Comparison of ENCODE assay signal across 9 cellular contexts in the genomic region with DNA sequence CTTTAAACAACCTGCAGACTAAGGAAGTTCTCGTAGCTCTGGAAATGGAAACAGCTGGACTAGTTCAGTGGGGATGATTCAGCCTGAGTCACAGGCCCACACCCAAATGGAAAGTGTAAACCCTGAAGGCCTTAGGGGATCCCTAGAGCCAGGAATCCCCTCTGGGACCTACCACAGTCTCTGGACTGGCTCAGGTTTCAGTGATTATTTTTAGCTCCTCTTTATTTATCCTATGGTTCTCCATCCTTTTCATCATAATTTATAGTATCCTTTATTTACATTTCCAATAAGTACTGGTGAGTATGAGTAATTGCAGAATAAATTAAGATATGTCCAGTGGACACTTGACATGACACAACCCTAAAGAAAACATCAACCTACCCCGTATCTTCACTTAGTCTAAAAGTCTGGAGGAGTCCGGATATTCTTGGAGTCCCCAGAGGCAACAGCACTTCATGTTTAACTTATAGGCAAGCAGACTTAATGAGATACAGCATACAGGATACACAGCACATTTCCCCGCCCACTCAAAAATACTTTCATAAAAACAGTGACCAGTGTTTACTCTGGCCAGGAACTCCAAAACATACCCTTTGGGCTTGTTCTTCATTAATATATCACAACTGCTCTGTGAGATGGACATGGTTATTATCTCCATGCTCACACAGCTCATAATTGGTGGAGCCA. TPM values are rescaled to one million over a fixed set of nuclear protein-coding genes. Genes with fewer than 3 reads are reported as not detected.
DNase-seq lines count a peak whose midpoint lies in the region; ATAC-seq and TF ChIP-seq lines count a peak whose summit lies in the region.
"Had no signal": no experiment of that assay in that cellular context is flagged by ENCODE, and none has a peak within 500 bp of the region (broad histone marks: within the 10 kb centered on the region; RNA-seq: fewer than 3 reads in every experiment).

No MANE protein-coding gene starts in this region.

- POLR2A ChIA-PET in AG04449 (lab: Yijun Ruan, JAX) (no interaction called here), HCT116 (lab: Charles Lee) (interaction anchor here (0.7 to 1.6 kb wide), 2 partner anchors 8 to 268 kb away, joined by 3 read pairs; no protein-coding TSS in a partner anchor)

- ATAC-seq in HCT116 = peak; percentile 96

- H2AFZ ChIP-seq in HCT116 (ENCODE audit: low read depth, low read length, poor library complexity, severe bottlenecking) = peak overlapping the region; percentile 12

- TF ChIP-seq CTCF in AG04449 (IDR thresholded peaks at IDR 0.05; ENCODE audit: insufficient read depth, low read length, missing control alignments) = no peak
- TF ChIP-seq CTCF in HCT116 (IDR thresholded peaks at IDR 0.05 in 2 of 3, conservative IDR thresholded peaks at IDR 0.05 in 1 of 3; ENCODE audit: borderline replicate concordance in 1 of 3, insufficient read depth in 1 of 3, low read depth in 2 of 3, low read length in 2 of 3) = no peak
- TF ChIP-seq CTCF in testis (IDR thresholded peaks at IDR 0.05) = no peak

- no peaks in the 10 kb centered on the region for H3K9me3 ChIP-seq in HCT116 (ENCODE audit: control insufficient read depth in 1 of 2, insufficient read depth in 1 of 2, low read depth in 1 of 2, low read length in 2 of 2)
- no peaks in the 10 kb centered on the region for H3K9me3 ChIP-seq in testis

- peak; percentile 21; the same call in 1 of the 2 replicates for TF ChIP-seq RAD21 in HCT116 (IDR thresholded peaks at IDR 0.05; ENCODE audit: low read depth)

- peak; percentile 52 for DNase-seq in AG04449 (ENCODE audit: low read depth, low spot score)
- peak; percentile 92 for DNase-seq in HCT116 (ENCODE audit: low read depth, low spot score)
- DNase-seq in SHP77 treated with DMSO at 0.1 percent for 48 hours (lab: John Stamatoyannopoulos, UW) = peak; percentile 31
- peak; percentile 78 for DNase-seq in foreskin melanocyte
- DNase-seq in GOT3 (lab: John Stamatoyannopoulos, UW) = no peak
- DNase-seq in hypothalamus (lab: John Stamatoyannopoulos, UW) = no peak
- no peak for DNase-seq in SKM-1 treated with dmso at 0.1 percent for 144 hours (lab: John Stamatoyannopoulos, UW; ENCODE audit: unreplicated experiment)
- DNase-seq in testis = no peak

- H3K4me2 ChIP-seq in HCT116 (ENCODE audit: low read length) = peak overlapping the region; percentile 58

- H3K27me3 ChIP-seq in HCT116 (ENCODE audit: insufficient read depth, low read length) (no peaks in the 10 kb centered on the region), testis (no peaks in the 10 kb centered on the region)

- H3K27ac ChIP-seq in HCT116 (ENCODE audit: low read depth, low read length) = no peak overlapping the region
- H3K27ac ChIP-seq in testis = no peak overlapping the region

- no peak overlapping the region for H3K4me3 ChIP-seq in AG04449 (ENCODE audit: low read depth, low read length)
- H3K4me3 ChIP-seq in HCT116 (replicated peaks in 1 of 2; ENCODE audit: low read depth in 1 of 2, low read length in 2 of 2) = peak overlapping the region; percentile 2 to 11; a peak in 1 of 4 replicates
- no peak overlapping the region for H3K4me3 ChIP-seq in testis

- no peaks in the 10 kb centered on the region for H3K79me2 ChIP-seq in HCT116 (ENCODE audit: insufficient read depth, low read length)

- no TSS peak for BruUV-seq in HCT116 (replicated peaks; lab: Mats Ljungman, UMichigan)

- no peaks in the 10 kb centered on the region for H3K9me2 ChIP-seq in HCT116 (ENCODE audit: insufficient read depth)

- CTCF ChIA-PET in AG04449 (lab: Yijun Ruan, JAX) = no interaction called here
- CTCF ChIA-PET in HCT116 (lab: Charles Lee) = no interaction called here

- H3K36me3 ChIP-seq in HCT116 (ENCODE audit: control insufficient read depth in 1 of 2, insufficient read depth in 2 of 2, low read length in 2 of 2) (no peaks in the 10 kb centered on the region), testis (ENCODE audit: low read depth, missing control alignments) (no peaks in the 10 kb centered on the region)

- RAD21 ChIA-PET in HCT116 (lab: Charles Lee; ENCODE audit: low non-redundant PET in 1 of 2, low total read pairs in 2 of 2, uncharacterized antibody in 2 of 2, unreplicated experiment in 2 of 2) = no interaction called here

- TF ChIP-seq POLR2A in HCT116 (IDR thresholded peaks at IDR 0.05; ENCODE audit: borderline replicate concordance, extremely low read depth, insufficient read depth, insufficient read length) = no peak
- TF ChIP-seq POLR2A in testis (IDR thresholded peaks at IDR 0.05) = no peak

- H4K20me1 ChIP-seq in HCT116 (ENCODE audit: insufficient read depth) = no peaks in the 10 kb centered on the region

- H3K4me1 ChIP-seq in HCT116 (ENCODE audit: control insufficient read depth in 1 of 2, insufficient read depth in 2 of 2, low read length in 2 of 2) = peaks cover 15 to 20% of the 10 kb centered on the region in 2 experiments
- H3K4me1 ChIP-seq in testis = no peaks in the 10 kb centered on the region

- 52 to 54% methylated on average over 4 of the region's 4 CpGs for WGBS in testis, 2 donors

- H3K9ac ChIP-seq in HCT116 (ENCODE audit: low read length) = no peak overlapping the region

- intact Hi-C loops in HCT116 (cut with micrococcal nuclease) (no loop called here), testis (cut with DNase I; ENCODE audit: low total_unique reads) (no loop called here)

TF ChIP-seq in HCT116, 20 proteins besides CTCF, POLR2A, EP300 and RAD21:
- TF ChIP-seq FOSL1 (IDR thresholded peaks at IDR 0.05; ENCODE audit: low read depth) (peak; percentile 99), ZNF274 (IDR thresholded peaks at IDR 0.05; ENCODE audit: low read depth, low read length) (no peak), YY1 (IDR thresholded peaks at IDR 0.05; ENCODE audit: extremely low read depth, insufficient replicate concordance, low read depth, low read length) (peak; percentile 34), ELF1 (IDR thresholded peaks at IDR 0.05; ENCODE audit: borderline replicate concordance, low read depth) (no peak), SRF (IDR thresholded peaks at IDR 0.05; ENCODE audit: low read depth) (peak; percentile 87), ZBTB33 (IDR thresholded peaks at IDR 0.05; ENCODE audit: extremely low read depth, insufficient replicate concordance, low read length) (peak; percentile 56), TCF7L2 (IDR thresholded peaks at IDR 0.05; ENCODE audit: borderline replicate concordance, extremely low read depth, insufficient read depth, insufficient read length) (peak; percentile 52), SIN3A (IDR thresholded peaks at IDR 0.05; ENCODE audit: low read depth) (peak; percentile 79), EZH2phosphoT487 (IDR thresholded peaks at IDR 0.05; ENCODE audit: borderline replicate concordance) (no peak), SP1 (IDR thresholded peaks at IDR 0.05; ENCODE audit: low read depth) (peak; percentile 96), CEBPB (IDR thresholded peaks at IDR 0.05; ENCODE audit: low read depth) (peak; percentile 76), POLR2AphosphoS5 (IDR thresholded peaks at IDR 0.05; ENCODE audit: low read depth, low read length) (peak; percentile 69), MAX (IDR thresholded peaks at IDR 0.05) (no peak), JUND (IDR thresholded peaks at IDR 0.05) (peak; percentile 97), CBX3 (IDR thresholded peaks at IDR 0.05; ENCODE audit: low read depth) (peak; percentile 63)
- TF ChIP-seq, protein P1, sequence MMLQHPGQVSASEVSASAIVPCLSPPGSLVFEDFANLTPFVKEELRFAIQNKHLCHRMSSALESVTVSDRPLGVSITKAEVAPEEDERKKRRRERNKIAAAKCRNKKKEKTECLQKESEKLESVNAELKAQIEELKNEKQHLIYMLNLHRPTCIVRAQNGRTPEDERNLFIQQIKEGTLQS (IDR thresholded peaks at IDR 0.05) = no peak

RNA-seq across cellular contexts. Expression of gene SEMA3E, which starts 28.4 kb away (rescaled TPM):
- total RNA-seq in HCT116 (2021; ENCODE audit: unreplicated experiment) (1.6 TPM), testis (under 1 TPM; 0.19 to 0.47 TPM)
- 0.54 and 0.94 TPM in 2 replicates for polyA plus RNA-seq in HCT116 (2012)
- polyA plus RNA-seq in testis (ENCODE audit: insufficient read depth, low read depth, low replicate concordance) = 0.36 TPM
- total RNA-seq: pulmonary artery endothelial cell had no signal

Comparison
In these comparisons a context has a peak if more than half of its experiments do, and no peak if none do; other contexts are left out.
1. DNase-seq: peak in AG04449 (single experiment), HCT116 (single experiment), SHP77 treated with DMSO at 0.1 percent for 48 hours (single experiment) and foreskin melanocyte (single experiment); none in GOT3 (single experiment), hypothalamus (0 of 51), SKM-1 treated with dmso at 0.1 percent for 144 hours (single experiment) and testis (single experiment).
2. H3K4me3 ChIP-seq: peak in HCT116 (2 of 2); none in AG04449 (single experiment) and testis (0 of 2).